Comparison of ENCODE assay signal across 8 cellular contexts in genomic region chr19:58059003-58059671, GRCh38. TPM values are rescaled to one million over a fixed set of nuclear protein-coding genes. Genes with fewer than 3 reads are reported as not detected.
A peak's percentile ranks its signal among the peaks of the same experiment; 100 is the strongest.
DNase-seq lines count a peak whose midpoint lies in the region; ATAC-seq and TF ChIP-seq lines count a peak whose summit lies in the region.

Gene ZNF135, plus strand, starts transcription at chr19:58059282. Its CDS starts 721 bp downstream, at chr19:58060003.

- ATAC-seq in activated naive CD8-positive, alpha-beta T cell treated with anti-CD3 and anti-CD28 coated beads, Interleukin-2, amount 50 U/mL, for 24 hours, result peak; percentile 81
- no peak for ATAC-seq in HG02840 (IDR thresholded peaks at IDR 0.05; ENCODE audit: low FRiP score, unreplicated experiment)

- peak within 1 kb of the TSS; percentile 88 for H3K9ac ChIP-seq in NT2/D1 (ENCODE audit: insufficient read length, low read depth)
- peak within 1 kb of the TSS; percentile 79 to 86 for H3K9ac ChIP-seq in stomach smooth muscle (ENCODE audit: low read length in 2 of 2)

- H3K4me1 Mint-ChIP-seq in activated naive CD8-positive, alpha-beta T cell treated with anti-CD3 and anti-CD28 coated beads, Interleukin-2, amount 50 U/mL, for 24 hours, result peaks cover 4% of the 10 kb centered on the region

- H3K27ac Mint-ChIP-seq in activated naive CD8-positive, alpha-beta T cell treated with anti-CD3 and anti-CD28 coated beads, Interleukin-2, amount 50 U/mL, for 24 hours, result peak within 1 kb of the TSS; percentile 77

- H3K4me3 ChIP-seq in NT2/D1 (ENCODE audit: insufficient read length, low read depth), result peak within 1 kb of the TSS; percentile 71
- peak within 1 kb of the TSS; percentile 77 for H3K4me3 ChIP-seq in osteoblast (ENCODE audit: insufficient read depth, low read length)
- peak within 1 kb of the TSS; percentile 63 to 79 for H3K4me3 ChIP-seq in stomach smooth muscle (ENCODE audit: low read length in 2 of 2)

- peaks cover 16% of the 10 kb centered on the region for H3K27me3 Mint-ChIP-seq in activated naive CD8-positive, alpha-beta T cell treated with anti-CD3 and anti-CD28 coated beads, Interleukin-2, amount 50 U/mL, for 24 hours

- no peaks in the 10 kb centered on the region for H4K20me1 ChIP-seq in osteoblast (ENCODE audit: insufficient read depth, low read length)

- DNase-seq in DMS 273 (lab: John Stamatoyannopoulos, UW; ENCODE audit: unreplicated experiment), result peak; percentile 94
- DNase-seq in NT2/D1 (ENCODE audit: low read depth, low spot score), result peak; percentile 72
- DNase-seq in activated naive CD8-positive, alpha-beta T cell treated with anti-CD3 and anti-CD28 coated beads, Interleukin-2, amount 50 U/mL, for 24 hours, result peak; percentile 73
- peak; percentile 91 for DNase-seq in cardiac septum (ENCODE audit: low spot score)
- peak; percentile 100 for DNase-seq in osteoblast (ENCODE audit: insufficient read length, low spot score, missing footprints)
- no peak for DNase-seq in NCI-H446 treated with DMSO at 0.1 percent for 48 hours (lab: John Stamatoyannopoulos, UW)

- peak within 1 kb of the TSS; percentile 97 for H2AFZ ChIP-seq in osteoblast (ENCODE audit: low read length)

- peaks cover 7% of the 10 kb centered on the region for H3K4me1 ChIP-seq in NT2/D1 (ENCODE audit: insufficient read depth, insufficient read length)
- H3K4me1 ChIP-seq in osteoblast (ENCODE audit: insufficient read depth, low read length), result peaks cover 6% of the 10 kb centered on the region
- H3K4me1 ChIP-seq in stomach smooth muscle (ENCODE audit: control insufficient read depth, insufficient read depth, low read length), result peaks cover 16% of the 10 kb centered on the region

- peak within 1 kb of the TSS; percentile 73 for H3K4me3 Mint-ChIP-seq in activated naive CD8-positive, alpha-beta T cell treated with anti-CD3 and anti-CD28 coated beads, Interleukin-2, amount 50 U/mL, for 24 hours

- intact Hi-C loops in cardiac septum (cut with DNase I), result loop anchor here (5.0 kb wide), 1 partner anchor 112 kb away; the partner anchor contains the start of gene ZNF256

- H3K4me2 ChIP-seq in osteoblast (ENCODE audit: insufficient read depth, low read length), result peak within 1 kb of the TSS; percentile 82

- peaks cover 32% of the 10 kb centered on the region for H3K9me3 Mint-ChIP-seq in activated naive CD8-positive, alpha-beta T cell treated with anti-CD3 and anti-CD28 coated beads, Interleukin-2, amount 50 U/mL, for 24 hours

- H3K27ac ChIP-seq in osteoblast (ENCODE audit: low read depth, low read length), result peak within 1 kb of the TSS; percentile 56
- H3K27ac ChIP-seq in stomach smooth muscle (ENCODE audit: low read length), result peak within 1 kb of the TSS; percentile 88

- no peaks in the 10 kb centered on the region for H3K79me2 ChIP-seq in osteoblast (ENCODE audit: insufficient read depth, low read length)

- H3K36me3 ChIP-seq in NT2/D1 (ENCODE audit: insufficient read depth, insufficient read length, low read length) (peaks cover 29% of the 10 kb centered on the region), osteoblast (ENCODE audit: insufficient read depth, low read length) (peaks cover 5% of the 10 kb centered on the region), stomach smooth muscle (ENCODE audit: control insufficient read depth in 2 of 2, insufficient read depth in 2 of 2, low read length in 2 of 2) (peaks cover 3 to 5% of the 10 kb centered on the region in 2 donors)

- H3K9me3 ChIP-seq in NT2/D1 (ENCODE audit: insufficient read depth, low read length), result peaks cover 25% of the 10 kb centered on the region; the same call in 1 of the 2 replicates
- peaks cover 8% of the 10 kb centered on the region for H3K9me3 ChIP-seq in osteoblast (ENCODE audit: low read depth, low read length)
- peaks cover 9 to 15% of the 10 kb centered on the region in 2 donors for H3K9me3 ChIP-seq in stomach smooth muscle (ENCODE audit: control insufficient read depth in 2 of 2, low read length in 2 of 2)

- H3K27me3 ChIP-seq in NT2/D1 (ENCODE audit: insufficient read depth, insufficient read length) (no peaks in the 10 kb centered on the region), osteoblast (ENCODE audit: insufficient read depth, low read length) (no peaks in the 10 kb centered on the region), stomach smooth muscle (ENCODE audit: control insufficient read depth in 1 of 2, insufficient read depth in 2 of 2, low read length in 2 of 2) (no peaks in the 10 kb centered on the region)

- TF ChIP-seq CTCF in osteoblast (IDR thresholded peaks at IDR 0.05; ENCODE audit: extremely low read depth, low read depth, low read length), result no peak

- peaks cover 33% of the 10 kb centered on the region for H3K36me3 Mint-ChIP-seq in activated naive CD8-positive, alpha-beta T cell treated with anti-CD3 and anti-CD28 coated beads, Interleukin-2, amount 50 U/mL, for 24 hours (ENCODE audit: low read depth)

RNA-seq across cellular contexts. Expression of gene ZNF135, which starts in this region (rescaled TPM):
- total RNA-seq in cardiac septum (4.2 TPM), osteoblast (6.5 and 8.3 TPM in 2 replicates)
